Comparison of ENCODE assay signal across 26 cellular contexts in genomic region chr2:106307860-106308259, GRCh38.
DNase-seq lines count a peak whose midpoint lies in the region; ATAC-seq, FAIRE-seq and TF ChIP-seq lines count a peak whose summit lies in the region.
"Had no signal": no experiment of that assay in that cellular context is flagged by ENCODE, and none has a peak within 500 bp of the region (broad histone marks: within the 10 kb centered on the region; RNA-seq: fewer than 3 reads in every experiment).

No MANE protein-coding gene starts in this region.

- no peak for DNase-seq in GM12891 (ENCODE audit: insufficient read length, low spot score)
- DNase-seq in MV-4-11 (lab: John Stamatoyannopoulos, UW) = peak; percentile 16
- DNase-seq in NCI-H1417 treated with DMSO at 0.1 percent for 48 hours (lab: John Stamatoyannopoulos, UW) = no peak
- DNase-seq in HCEC 1CT = no peak
- DNase-seq in kidney tubule cell (ENCODE audit: low spot score) = no peak
- no peak for DNase-seq in urothelium cell line (ENCODE audit: low spot score)
- DNase-seq: activated CD4-positive, alpha-beta T cell treated with anti-CD3 and anti-CD28 coated beads, Interleukin-2, amount 50 U/mL, for 4 hours; activated naive CD4-positive, alpha-beta T cell treated with anti-CD3 and anti-CD28 coated beads, Interleukin-2, amount 10 ng/mL, durations not matched to agents 7 days and 5 days; brain microvascular endothelial cell; DND-41; dorsolateral prefrontal cortex; NCI-H1092 treated with DMSO at 0.1 percent for 48 hours; NCI-H1930; NCI-H526 treated with DMSO at 0.1 percent for 48 hours; right lobe of liver; stimulated activated CD4-positive, alpha-beta T cell treated with anti-CD3 and anti-CD28 coated beads, Interleukin-12 subunit alpha, Interleukin-12 subunit beta, amount 100 ng/mL, for 4 hours; stimulated activated CD4-positive, alpha-beta T cell treated with anti-CD3 and anti-CD28 coated beads, Interleukin-4, amount 100 ng/mL, for 4 hours; stimulated activated naive CD4-positive, alpha-beta T cell; uterus had no signal

- ATAC-seq in GM18861 (IDR thresholded peaks at IDR 0.05; ENCODE audit: unreplicated experiment) (peak; percentile 80), HG02885 (IDR thresholded peaks at IDR 0.05; ENCODE audit: poor library complexity, unreplicated experiment) (peak; percentile 50)
- ATAC-seq: gastroesophageal sphincter, right lobe of liver, WTC11 had no signal

- no peak for TF ChIP-seq POLR2A in GM12891 (IDR thresholded peaks at IDR 0.05; ENCODE audit: low read depth, low read length)

- FAIRE-seq in GM12891 (lab: Jason Lieb, UNC) (no peak), urothelium cell line (lab: Jason Lieb, UNC) (no peak)
- FAIRE-seq: A204.1, endothelial cell of umbilical vein, RCC 7860 had no signal

TF ChIP-seq in GM12891, 5 proteins besides CTCF, POLR2A, EP300 and RAD21:
- TF ChIP-seq TAF1 (IDR thresholded peaks at IDR 0.05; ENCODE audit: low read depth, low read length) (no peak), SPI1 (IDR thresholded peaks at IDR 0.05; ENCODE audit: low read depth, low read length) (peak; percentile 49; the same call in 1 of the 2 replicates), PAX5 (IDR thresholded peaks at IDR 0.05; ENCODE audit: insufficient read depth, low read length, severe bottlenecking) (no peak)
